ENCODE assay signal across 9 cellular contexts in the genomic region with DNA sequence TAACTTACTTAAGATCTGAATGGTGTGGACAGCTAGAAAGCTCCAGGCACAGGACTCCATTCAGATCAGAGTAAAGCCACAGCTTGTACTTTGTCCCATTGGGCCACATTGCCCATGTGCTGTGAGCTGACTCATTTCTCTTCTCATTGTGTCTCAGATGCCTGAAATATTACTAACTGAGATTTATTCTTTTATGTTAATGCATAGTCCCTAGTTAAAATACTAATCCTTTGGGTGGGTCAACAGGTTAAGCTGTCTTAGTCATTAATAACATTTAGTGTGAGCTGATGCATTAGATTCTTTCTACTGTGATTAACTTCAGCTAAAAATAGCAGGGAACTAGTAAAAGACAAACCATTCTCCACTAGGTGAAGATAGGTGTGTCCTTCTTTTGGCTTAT.
A peak's percentile ranks its signal among the peaks of the same experiment; 100 is the strongest.
DNase-seq lines count a peak whose midpoint lies in the region; ATAC-seq and TF ChIP-seq lines count a peak whose summit lies in the region.
"Had no signal": no experiment of that assay in that cellular context is flagged by ENCODE, and none has a peak within 500 bp of the region (broad histone marks: within the 10 kb centered on the region; RNA-seq: fewer than 3 reads in every experiment).

No MANE protein-coding gene starts in this region.

- H3K27me3 Mint-ChIP-seq in activated T-helper 17 cell treated with anti-CD3 and anti-CD28 coated beads, Interleukin-2, amount 50 U/mL, for 72 hours: peaks cover 5% of the 10 kb centered on the region

- H3K4me1 Mint-ChIP-seq in activated T-helper 17 cell treated with anti-CD3 and anti-CD28 coated beads, Interleukin-2, amount 50 U/mL, for 72 hours: no peaks in the 10 kb centered on the region
- H3K4me1 Mint-ChIP-seq: CD4-positive, CD25-positive, alpha-beta regulatory T cell had no signal

- H3K36me3 Mint-ChIP-seq in activated T-helper 17 cell treated with anti-CD3 and anti-CD28 coated beads, Interleukin-2, amount 50 U/mL, for 72 hours (ENCODE audit: low read depth): no peaks in the 10 kb centered on the region
- H3K36me3 Mint-ChIP-seq: CD4-positive, CD25-positive, alpha-beta regulatory T cell had no signal

- ATAC-seq in GM21786 (IDR thresholded peaks at IDR 0.05; ENCODE audit: unreplicated experiment): peak; percentile 88
- ATAC-seq in activated T-helper 17 cell treated with anti-CD3 and anti-CD28 coated beads, Interleukin-2, amount 50 U/mL, for 72 hours (replicated peaks): no peak

- H3K27ac Mint-ChIP-seq in activated T-helper 17 cell treated with anti-CD3 and anti-CD28 coated beads, Interleukin-2, amount 50 U/mL, for 72 hours: no peak overlapping the region
- H3K27ac Mint-ChIP-seq: CD4-positive, CD25-positive, alpha-beta regulatory T cell had no signal

- H3K4me3 Mint-ChIP-seq in activated T-helper 17 cell treated with anti-CD3 and anti-CD28 coated beads, Interleukin-2, amount 50 U/mL, for 72 hours: no peak overlapping the region
- H3K4me3 Mint-ChIP-seq: CD4-positive, CD25-positive, alpha-beta regulatory T cell had no signal

- TF ChIP-seq CTCF in AG10803 (conservative IDR thresholded peaks at IDR 0.05; ENCODE audit: low read length) (no peak), fibroblast of pulmonary artery (IDR thresholded peaks at IDR 0.05; ENCODE audit: low read length, missing control alignments) (no peak)

- H3K9me3 Mint-ChIP-seq in activated T-helper 17 cell treated with anti-CD3 and anti-CD28 coated beads, Interleukin-2, amount 50 U/mL, for 72 hours: no peaks in the 10 kb centered on the region

- DNase-seq in AG10803 (ENCODE audit: low read depth) (peak; percentile 77), LHCN-M2 (ENCODE audit: low read depth) (peak; percentile 90), fibroblast of pulmonary artery (ENCODE audit: low read depth) (peak; percentile 71), MV-4-11 (lab: John Stamatoyannopoulos, UW) (no peak), NCI-H526 treated with DMSO at 0.1 percent for 48 hours (lab: John Stamatoyannopoulos, UW) (no peak)
- DNase-seq in activated effector memory CD4-positive, alpha-beta T cell treated with Interleukin-2 at 50 U/mL for 16 hours: no peak
- DNase-seq: CD4-positive, CD25-positive, alpha-beta regulatory T cell had no signal

- no peak overlapping the region for H3K4me3 ChIP-seq in AG10803 (ENCODE audit: low read length)
- H3K4me3 ChIP-seq in fibroblast of pulmonary artery (replicated peaks; ENCODE audit: low read depth, low read length): no peak overlapping the region

Comparison
In these comparisons a context has a peak if more than half of its experiments do, and no peak if none do; other contexts are left out.
1. DNase-seq: peak in AG10803 (single experiment), LHCN-M2 (single experiment) and fibroblast of pulmonary artery (single experiment); none in MV-4-11 (single experiment), NCI-H526 treated with DMSO at 0.1 percent for 48 hours (single experiment) and activated effector memory CD4-positive, alpha-beta T cell treated with Interleukin-2 at 50 U/mL for 16 hours (single experiment).